Comparison of ENCODE assay signal across 8 cellular contexts in the genomic region with DNA sequence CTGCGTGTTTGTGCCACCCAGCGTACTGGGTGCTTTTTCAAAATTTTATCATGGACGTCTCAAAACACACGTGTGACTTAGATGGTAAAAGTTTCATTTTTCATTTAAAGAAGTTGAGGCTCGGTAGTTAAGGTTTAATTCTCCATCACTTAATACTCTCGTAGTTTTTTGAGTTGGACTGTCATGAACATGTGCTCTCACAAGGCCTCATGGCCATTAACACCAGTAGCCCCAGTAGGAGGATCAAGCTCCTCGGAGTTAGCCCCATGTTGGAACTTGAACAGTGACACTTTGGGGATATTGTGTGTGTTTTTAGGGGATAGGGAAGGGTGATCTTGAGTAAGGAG. TPM values are rescaled to one million over a fixed set of nuclear protein-coding genes. Genes with fewer than 3 reads are reported as not detected.
DNase-seq lines count a peak whose midpoint lies in the region; ATAC-seq and TF ChIP-seq lines count a peak whose summit lies in the region.

No MANE protein-coding gene starts in this region.

- intact Hi-C loops in sigmoid colon (cut with DNase I) = loop anchor here (1.0 to 5.0 kb wide), 4 partner anchors 42 to 196 kb away; partner anchors contain the start of gene NCL

- no peak for TF ChIP-seq POLR2A in sigmoid colon (IDR thresholded peaks at IDR 0.05)

- H3K4me1 ChIP-seq in SJCRH30 = peaks cover 4% of the 10 kb centered on the region; the same call in 1 of the 2 replicates
- H3K4me1 ChIP-seq in sigmoid colon = peaks cover 0 to 9% (median 2%) of the 10 kb centered on the region in 4 donors

- DNase-seq in SJCRH30 (no peak), fibroblast of peridontal ligament (ENCODE audit: extremely low read depth) (peak; percentile 21), sigmoid colon (no peak), GDM1 (lab: John Stamatoyannopoulos, UW) (no peak), ecto neural progenitor cell (ENCODE audit: low spot score) (no peak)

- ATAC-seq in GM18502 (IDR thresholded peaks at IDR 0.05; ENCODE audit: poor library complexity, unreplicated experiment) (peak; percentile 7), HG02870 (IDR thresholded peaks at IDR 0.05; ENCODE audit: unreplicated experiment) (no peak), HG02642 (IDR thresholded peaks at IDR 0.05; ENCODE audit: poor library complexity, unreplicated experiment) (no peak)

- H3K36me3 ChIP-seq in SJCRH30 (no peaks in the 10 kb centered on the region), sigmoid colon (no peaks in the 10 kb centered on the region)

- H3K27me3 ChIP-seq in SJCRH30 = no peaks in the 10 kb centered on the region
- H3K27me3 ChIP-seq in sigmoid colon = no peaks in the 10 kb centered on the region

- H3K9me3 ChIP-seq in SJCRH30 (replicated peaks) = no peaks in the 10 kb centered on the region
- H3K9me3 ChIP-seq in sigmoid colon = no peaks in the 10 kb centered on the region

- H3K27ac ChIP-seq in SJCRH30 = peak overlapping the region; percentile 75
- H3K27ac ChIP-seq in sigmoid colon = peak overlapping the region; percentile 82 to 89 (median 87)

- TF ChIP-seq EP300 in sigmoid colon (IDR thresholded peaks at IDR 0.05) = no peak

- 46 to 56% methylated on average over 7 of the region's 7 CpGs for WGBS in sigmoid colon, 2 donors

- H3K4me3 ChIP-seq in SJCRH30 (peak overlapping the region; percentile 78), sigmoid colon (peak overlapping the region; percentile 60 to 81 (median 73))

- no peak for TF ChIP-seq CTCF in sigmoid colon (IDR thresholded peaks at IDR 0.05)

RNA-seq across cellular contexts. Expression of gene NMUR1, which starts 15.3 kb away (rescaled TPM):
- total RNA-seq in SJCRH30 (2014; rRNA removed; shearing (Covaris generic)) = not detected in 2 replicates
- under 1 TPM in 3 of 4 donors, not detected in 1; 0.14 to 0.36 (median 0.16) TPM for total RNA-seq in sigmoid colon
- polyA plus RNA-seq in sigmoid colon = under 1 TPM in 2 of 3 donors, not detected in 1; 0.23 to 0.28 TPM

RNA-seq across cellular contexts. Expression of gene NCL, which starts 50.6 kb away (rescaled TPM):
- total RNA-seq in SJCRH30 (2014; rRNA removed; shearing (Covaris generic)) = 795 and 908 TPM in 2 replicates
- total RNA-seq in sigmoid colon = 100 to 1,000 TPM; 100 to 227 (median 126) TPM
- polyA plus RNA-seq in sigmoid colon = 100 to 1,000 TPM in 2 of 3 donors, 10 to 100 TPM in 1; 82.1 to 273 (median 112) TPM
